Comparison of ENCODE assay signal across 8 cellular contexts in genomic region chr2:102103992-102104871, GRCh38. TPM values are rescaled to one million over a fixed set of nuclear protein-coding genes. Genes with fewer than 3 reads are reported as not detected.
DNase-seq lines count a peak whose midpoint lies in the region; ATAC-seq and TF ChIP-seq lines count a peak whose summit lies in the region.

No MANE protein-coding gene starts in this region.

- H3K9ac ChIP-seq in H9 (ENCODE audit: extremely low read depth, insufficient read length, low read length) = no peak overlapping the region

- H2BK5ac ChIP-seq in H9 (ENCODE audit: insufficient read length, low read length) = no peak overlapping the region

- H3K27me3 Mint-ChIP-seq in activated CD8-positive, alpha-beta T cell treated with anti-CD3 and anti-CD28 coated beads for 36 hours = peaks cover 9% of the 10 kb centered on the region
- peaks cover 1% of the 10 kb centered on the region; the same call in 1 of the 2 replicates for H3K27me3 Mint-ChIP-seq in H9 (ENCODE audit: low read depth)

- 5 to 15% methylated on average over 15 of the region's 15 CpGs for WGBS in esophagus, 2 donors
- 5% methylated on average over 15 of the region's 15 CpGs for WGBS in prostate gland
- WGBS in H9 (ENCODE audit: extremely low coverage, insufficient read length, low lambda C conversion rate) = no CpG with 5 or more reads among the region's 15 CpGs

- peaks cover 2% of the 10 kb centered on the region in 2 donors for H3K4me1 ChIP-seq in esophagus (ENCODE audit: control insufficient read depth in 2 of 2, insufficient read depth in 2 of 2, low read length in 1 of 2)
- H3K4me1 ChIP-seq in prostate gland (replicated peaks) = no peaks in the 10 kb centered on the region
- H3K4me1 ChIP-seq in H9 (ENCODE audit: insufficient read depth, low read length) = no peaks in the 10 kb centered on the region

- no peak overlapping the region for H2BK120ac ChIP-seq in H9 (ENCODE audit: low read depth, low read length, poor library complexity, severe bottlenecking)

- H3K4me1 Mint-ChIP-seq in activated CD8-positive, alpha-beta T cell treated with anti-CD3 and anti-CD28 coated beads for 36 hours (ENCODE audit: low read depth) = peaks cover 21% of the 10 kb centered on the region
- H3K4me1 Mint-ChIP-seq in H9 = peaks cover 0 to 3% of the 10 kb centered on the region in 2 experiments; a peak in 1 of 4 replicates

- H3K9me3 Mint-ChIP-seq in activated CD8-positive, alpha-beta T cell treated with anti-CD3 and anti-CD28 coated beads for 36 hours = peaks cover 2% of the 10 kb centered on the region
- peaks cover 0 to 9% of the 10 kb centered on the region in 2 experiments; a peak in 3 of 5 replicates for H3K9me3 Mint-ChIP-seq in H9

- TF ChIP-seq POLR2A in prostate gland (IDR thresholded peaks at IDR 0.05) = no peak

- ATAC-seq in GM19463 (IDR thresholded peaks at IDR 0.05; ENCODE audit: unreplicated experiment) = peak; percentile 66
- peak; percentile 61 for ATAC-seq in HG03558 (IDR thresholded peaks at IDR 0.05; ENCODE audit: extremely low read depth, unreplicated experiment)
- ATAC-seq in activated CD8-positive, alpha-beta T cell treated with anti-CD3 and anti-CD28 coated beads for 36 hours = peak; percentile 84

- no peaks in the 10 kb centered on the region for H3K79me1 ChIP-seq in H9 (ENCODE audit: insufficient read depth, low read depth, low read length, poor library complexity, severe bottlenecking)

- H2AK5ac ChIP-seq in H9 (ENCODE audit: insufficient read length, low read length) = no peak overlapping the region

- intact Hi-C loops in activated CD8-positive, alpha-beta T cell treated with anti-CD3 and anti-CD28 coated beads for 36 hours (cut with micrococcal nuclease) = no loop called here
- intact Hi-C loops in prostate gland (cut with DNase I) = loop anchor here (2.0 to 5.0 kb wide), 2 partner anchors 37 to 52 kb away; no protein-coding TSS in a partner anchor

- H2BK15ac ChIP-seq in H9 (ENCODE audit: low read depth, low read length) = no peak overlapping the region

- H3K9me3 ChIP-seq in esophagus (ENCODE audit: control insufficient read depth in 2 of 2, insufficient read depth in 1 of 2, low read depth in 1 of 2, low read length in 1 of 2) (no peaks in the 10 kb centered on the region), prostate gland (no peaks in the 10 kb centered on the region), H9 (ENCODE audit: control insufficient read depth, low read depth, low read length) (no peaks in the 10 kb centered on the region)

- no peaks in the 10 kb centered on the region for H4K20me1 ChIP-seq in H9 (ENCODE audit: control insufficient read depth, insufficient read depth, insufficient read length)

- no peak overlapping the region for H3K27ac Mint-ChIP-seq in activated CD8-positive, alpha-beta T cell treated with anti-CD3 and anti-CD28 coated beads for 36 hours
- peak overlapping the region in 1 of 3 experiments; percentile 30; a peak in 1 of 7 replicates for H3K27ac Mint-ChIP-seq in H9

- peak overlapping the region; percentile 13 for H3K4me3 Mint-ChIP-seq in activated CD8-positive, alpha-beta T cell treated with anti-CD3 and anti-CD28 coated beads for 36 hours
- no peak overlapping the region for H3K4me3 Mint-ChIP-seq in H9

- H3K14ac ChIP-seq in H9 (ENCODE audit: insufficient read depth, low read length) = no peak overlapping the region

- TF ChIP-seq CTCF in activated CD8-positive, alpha-beta T cell treated with anti-CD3 and anti-CD28 coated beads for 36 hours (IDR thresholded peaks at IDR 0.05) = no peak
- no peak for TF ChIP-seq CTCF in prostate gland (IDR thresholded peaks at IDR 0.05)
- no peak for TF ChIP-seq CTCF in H9 (conservative IDR thresholded peaks at IDR 0.05)

- H3K79me2 ChIP-seq in H9 (ENCODE audit: insufficient read depth, low read length) = no peaks in the 10 kb centered on the region

- no peaks in the 10 kb centered on the region for H3K36me3 Mint-ChIP-seq in activated CD8-positive, alpha-beta T cell treated with anti-CD3 and anti-CD28 coated beads for 36 hours (ENCODE audit: low read depth)
- 0 out of 7 replicates have a peak, but pooled peaks cover 0 to 2% (median 0%) of the 10 kb centered on the region in 3 experiments for H3K36me3 Mint-ChIP-seq in H9 (ENCODE audit: insufficient read depth in 1 of 3, low read depth in 3 of 3)

- peak overlapping the region; percentile 72 to 80 for H3K27ac ChIP-seq in esophagus (ENCODE audit: low read depth in 2 of 2, low read length in 1 of 2)
- H3K27ac ChIP-seq in prostate gland = peak overlapping the region; percentile 80 to 82
- H3K27ac ChIP-seq in H9 (ENCODE audit: insufficient read length, low read depth, low read length) = no peak overlapping the region

- H2BK20ac ChIP-seq in H9 (ENCODE audit: low read depth, low read length, poor library complexity, severe bottlenecking) = no peak overlapping the region

- H2BK12ac ChIP-seq in H9 (ENCODE audit: insufficient read length, low read depth, low read length) = no peak overlapping the region

- H3K56ac ChIP-seq in H9 (ENCODE audit: insufficient read length, low read depth, low read length) = no peak overlapping the region

- no peak overlapping the region for H2AFZ ChIP-seq in H9 (ENCODE audit: low read length)

- no peak overlapping the region for H3K18ac ChIP-seq in H9 (ENCODE audit: insufficient read length, low read depth, low read length)

- no peak overlapping the region for H3K23ac ChIP-seq in H9 (ENCODE audit: insufficient read length, low read depth, low read length)

- H3T11ph ChIP-seq in H9 (ENCODE audit: low read length) = no peak overlapping the region

- H4K8ac ChIP-seq in H9 (replicated peaks; ENCODE audit: insufficient read length, low read depth, low read length) = no peak overlapping the region

- no peak overlapping the region for H4K91ac ChIP-seq in H9 (ENCODE audit: insufficient read length, low read depth, low read length)

- H3K4ac ChIP-seq in H9 (ENCODE audit: low read depth, low read length) = no peak overlapping the region

- CTCF ChIA-PET in activated CD8-positive, alpha-beta T cell treated with anti-CD3 and anti-CD28 coated beads for 36 hours (lab: Charles Lee) = interaction anchor here (0.7 to 1.8 kb wide), 9 partner anchors 12 to 136 kb away, joined by 3 to 10 read pairs (median 4); no protein-coding TSS in a partner anchor

- peak overlapping the region; percentile 30 to 48 for H3K4me3 ChIP-seq in esophagus (ENCODE audit: low read depth in 1 of 2, low read length in 2 of 2)
- H3K4me3 ChIP-seq in prostate gland = peak overlapping the region; percentile 24 to 26

- H3K23me2 ChIP-seq in H9 (ENCODE audit: insufficient read length, low read depth, low read length, poor library complexity, severe bottlenecking) = no peaks in the 10 kb centered on the region

- DNase-seq in AG08396 (ENCODE audit: low spot score) = peak; percentile 60
- peak; percentile 88 for DNase-seq in activated CD8-positive, alpha-beta T cell treated with anti-CD3 and anti-CD28 coated beads for 36 hours
- DNase-seq in prostate gland (ENCODE audit: low spot score) = peak; percentile 69
- DNase-seq in H9 = no peak
- no peak for DNase-seq in NCI-H82 (lab: John Stamatoyannopoulos, UW)

- no peaks in the 10 kb centered on the region for H3K36me3 ChIP-seq in esophagus (ENCODE audit: control insufficient read depth in 2 of 2, insufficient read depth in 2 of 2, low read length in 1 of 2)
- no peaks in the 10 kb centered on the region for H3K36me3 ChIP-seq in prostate gland

- POLR2A ChIA-PET in activated CD8-positive, alpha-beta T cell treated with anti-CD3 and anti-CD28 coated beads for 36 hours (lab: Charles Lee) = interaction anchor here (0.6 to 3.5 kb wide), 5 partner anchors 21 to 84 kb away, joined by 3 to 13 read pairs (median 4); no protein-coding TSS in a partner anchor

- no peak overlapping the region for H3K4me2 ChIP-seq in H9 (ENCODE audit: insufficient read depth, insufficient read length, low read length)

- no peaks in the 10 kb centered on the region for H3K27me3 ChIP-seq in esophagus (ENCODE audit: control insufficient read depth in 1 of 2, insufficient read depth in 2 of 2, low read length in 2 of 2)
- H3K27me3 ChIP-seq in prostate gland (replicated peaks; ENCODE audit: insufficient read depth) = no peaks in the 10 kb centered on the region
- no peaks in the 10 kb centered on the region for H3K27me3 ChIP-seq in H9 (ENCODE audit: insufficient read depth, low read length)

- H4K5ac ChIP-seq in H9 (ENCODE audit: insufficient read length, low read depth, low read length) = no peak overlapping the region

RNA-seq across cellular contexts. Expression of gene IL1R1, which starts 38.3 kb away (rescaled TPM):
- total RNA-seq in activated CD8-positive, alpha-beta T cell treated with anti-CD3 and anti-CD28 coated beads for 36 hours = under 1 TPM; 0.63 to 0.68 TPM
- polyA plus RNA-seq in esophagus = 10 to 100 TPM; 11.7 to 12.7 TPM
- total RNA-seq in prostate gland (100 to 1,000 TPM; 112 to 289 TPM), H9 (2021) (0.39 and 0.46 TPM in 2 replicates)

Comparison
In these comparisons a context has a peak if more than half of its experiments do, and no peak if none do; other contexts are left out.
1. DNase-seq: peak in AG08396 (single experiment), activated CD8-positive, alpha-beta T cell treated with anti-CD3 and anti-CD28 coated beads for 36 hours (single experiment) and prostate gland (single experiment); none in H9 (single experiment) and NCI-H82 (single experiment).
2. RNA of gene IL1R1, which starts 38.3 kb away (total RNA-seq): 112 to 289 TPM in prostate gland; 0.63 to 0.68 TPM in activated CD8-positive, alpha-beta T cell treated with anti-CD3 and anti-CD28 coated beads for 36 hours and 0.39 to 0.46 TPM in H9; every median in the first group is over 10 times any median in the second.
3. Peak in every context shown above with its lines, with median percentiles within 50 percentile points of each other: ATAC-seq.